ENCODE assay signal across 4 cellular contexts in genomic region chr3:107829185-107829584, GRCh38.
"Had no signal": no experiment of that assay in that cellular context is flagged by ENCODE, and none has a peak within 500 bp of the region (broad histone marks: within the 10 kb centered on the region; RNA-seq: fewer than 3 reads in every experiment).

No MANE protein-coding gene starts in this region.

- H3K9ac ChIP-seq: GM23248 had no signal

- H3K27ac ChIP-seq: GM23248 had no signal

- H2AFZ ChIP-seq: GM23248 had no signal

- H3K4me3 ChIP-seq: GM23248 had no signal

- DNase-seq: GM23248, H9, HCEC 1CT had no signal

- H3K9me3 Mint-ChIP-seq: H9, IgD-negative memory B cell had no signal

- H3K27ac Mint-ChIP-seq: H9, IgD-negative memory B cell had no signal

- H3K27me3 Mint-ChIP-seq: IgD-negative memory B cell had no signal

- H3K4me1 Mint-ChIP-seq: IgD-negative memory B cell had no signal

- H3K4me3 Mint-ChIP-seq: H9, IgD-negative memory B cell had no signal
